In genomic region chr1:183824295-183824694, GRCh38 we compare ENCODE assay signal across 17 cellular contexts.
"Had no signal": no experiment of that assay in that cellular context is flagged by ENCODE, and none has a peak within 500 bp of the region (broad histone marks: within the 10 kb centered on the region; RNA-seq: fewer than 3 reads in every experiment).

No MANE protein-coding gene starts in this region.

- FAIRE-seq: endometrium, kidney had no signal

- DNase-seq: activated CD4-positive, alpha-beta T cell treated with anti-CD3 and anti-CD28 coated beads for 4 hours; activated CD8-positive, alpha-beta memory T cell treated with anti-CD3 and anti-CD28 coated beads, Interleukin-2, amount 50 U/mL, for 48 hours; activated CD8-positive, alpha-beta T cell treated with anti-CD3 and anti-CD28 coated beads for 36 hours; activated gamma-delta T cell; activated T-cell treated with anti-CD3 and anti-CD28 coated beads, Interleukin-2, amount 50 U/mL, for 72 hours; esophagus squamous epithelium; glutamatergic neuron; hypothalamus; kidney; left ventricle myocardium superior; naive thymus-derived CD8-positive, alpha-beta T cell; stimulated activated CD4-positive, alpha-beta T cell treated with anti-CD3 and anti-CD28 coated beads, Interleukin-4, amount 100 ng/mL, for 1 hour; stimulated activated naive CD4-positive, alpha-beta T cell treated with Interleukin-2 at 50 U/mL for 16 hours; T-helper 1 cell; T1000; trophoblast cell had no signal

- H3K36me3 ChIP-seq: esophagus squamous epithelium had no signal

- H3K9me3 ChIP-seq: esophagus squamous epithelium had no signal

- H3K27ac ChIP-seq: esophagus squamous epithelium had no signal

- H3K27me3 ChIP-seq: esophagus squamous epithelium had no signal

- H3K4me3 ChIP-seq: esophagus squamous epithelium had no signal
